Comparison of ENCODE assay signal across 26 cellular contexts in genomic region chr7:50835156-50835555, GRCh38. TPM values are rescaled to one million over a fixed set of nuclear protein-coding genes. Genes with fewer than 3 reads are reported as not detected.
DNase-seq lines count a peak whose midpoint lies in the region; ATAC-seq, FAIRE-seq and TF ChIP-seq lines count a peak whose summit lies in the region.
"Had no signal": no experiment of that assay in that cellular context is flagged by ENCODE, and none has a peak within 500 bp of the region (broad histone marks: within the 10 kb centered on the region; RNA-seq: fewer than 3 reads in every experiment).

No MANE protein-coding gene starts in this region.

- no peak overlapping the region for H3K4me2 ChIP-seq in astrocyte (ENCODE audit: low read length)

- no peaks in the 10 kb centered on the region for H4K20me1 ChIP-seq in astrocyte (ENCODE audit: insufficient read depth, low read length)

- no peaks in the 10 kb centered on the region for H3K36me3 Mint-ChIP-seq in astrocyte (ENCODE audit: low read depth, unreplicated experiment)
- H3K36me3 Mint-ChIP-seq in Caco-2 (ENCODE audit: insufficient read depth, unreplicated experiment) = no peaks in the 10 kb centered on the region
- H3K36me3 Mint-ChIP-seq: CD8-positive, alpha-beta T cell had no signal

- BruUV-seq in Caco-2 (replicated peaks; lab: Mats Ljungman, UMichigan) = no TSS peak

- intact Hi-C loops in Caco-2 (cut with micrococcal nuclease; ENCODE audit: unreplicated experiment) = no loop called here

- H3K4me1 Mint-ChIP-seq in astrocyte (ENCODE audit: low read depth, unreplicated experiment) = peaks cover 15% of the 10 kb centered on the region
- peaks cover 9% of the 10 kb centered on the region for H3K4me1 Mint-ChIP-seq in Caco-2 (ENCODE audit: low read depth, unreplicated experiment)

- H3K4me3 Mint-ChIP-seq in astrocyte (ENCODE audit: unreplicated experiment) = no peak overlapping the region
- no peak overlapping the region for H3K4me3 Mint-ChIP-seq in Caco-2 (ENCODE audit: unreplicated experiment)
- H3K4me3 Mint-ChIP-seq: CD8-positive, alpha-beta T cell; H9; HFFc6 had no signal

- no peak for ATAC-seq in GM21390 (IDR thresholded peaks at IDR 0.05; ENCODE audit: unreplicated experiment)
- no peak for ATAC-seq in GM19328 (IDR thresholded peaks at IDR 0.05; ENCODE audit: unreplicated experiment)
- ATAC-seq: CD8-positive, alpha-beta T cell; Right ventricle myocardium inferior had no signal

- H3K27me3 ChIP-seq in astrocyte (ENCODE audit: insufficient read depth, low read length) (no peaks in the 10 kb centered on the region), Caco-2 (replicated peaks; ENCODE audit: control insufficient read depth, insufficient read depth, low read length) (no peaks in the 10 kb centered on the region)
- H3K27me3 ChIP-seq: Peyer's patch, SJSA1 had no signal

- H3K79me2 ChIP-seq in astrocyte (ENCODE audit: insufficient read depth, low read length) = no peaks in the 10 kb centered on the region

- FAIRE-seq in astrocyte (lab: Jason Lieb, UNC) = no peak
- FAIRE-seq: D721Med, GM12891 had no signal

- POLR2A ChIA-PET in Caco-2 (lab: Charles Lee) = no interaction called here

- no peaks in the 10 kb centered on the region for H3K36me3 ChIP-seq in astrocyte (ENCODE audit: insufficient read depth, low read length)
- no peaks in the 10 kb centered on the region for H3K36me3 ChIP-seq in Caco-2 (ENCODE audit: control insufficient read depth, insufficient read depth, low read length)
- H3K36me3 ChIP-seq: Peyer's patch, SJSA1 had no signal

- H3K4me1 ChIP-seq in astrocyte (ENCODE audit: insufficient read depth, low read length) (peaks cover 48% of the 10 kb centered on the region), Caco-2 (no peaks in the 10 kb centered on the region)
- H3K4me1 ChIP-seq: Peyer's patch had no signal

- DNase-seq in DMS53 (lab: John Stamatoyannopoulos, UW) (peak; percentile 7), DMS53 treated with DMSO at 0.1 percent for 48 hours (lab: John Stamatoyannopoulos, UW; ENCODE audit: unreplicated experiment) (no peak), M059J (ENCODE audit: low read depth) (peak; percentile 97), astrocyte (ENCODE audit: low read depth) (no peak), renal cortical epithelial cell (ENCODE audit: low read depth) (peak; percentile 46), Caco-2 (no peak)
- DNase-seq: AML-193; CD8-positive, alpha-beta T cell; DMS79; H9; HFFc6; KBM-7; NCI-H1092; NCI-H1436; NCI-H1930; NCI-H510A; Peyer's patch had no signal

- no peak for TF ChIP-seq CTCF in astrocyte (IDR thresholded peaks at IDR 0.05; ENCODE audit: insufficient read depth, low read depth, low read length)
- no peak for TF ChIP-seq CTCF in Caco-2 (IDR thresholded peaks at IDR 0.05; ENCODE audit: insufficient read depth in 1 of 2, low read depth in 1 of 2, low read length in 1 of 2, severe bottlenecking in 1 of 2, unreplicated experiment in 1 of 2)

- no peak overlapping the region for H3K9ac ChIP-seq in astrocyte (ENCODE audit: low read length)
- H3K9ac ChIP-seq: GM23248 had no signal

- CTCF ChIA-PET in Caco-2 (lab: Charles Lee) = no interaction called here

- H3K27ac ChIP-seq in astrocyte (ENCODE audit: low read depth, low read length) = no peak overlapping the region
- H3K27ac ChIP-seq: 22Rv1, GM23248, HL-60, Peyer's patch, SJSA1 had no signal

- no peak overlapping the region for H2AFZ ChIP-seq in astrocyte (ENCODE audit: low read depth, low read length)
- H2AFZ ChIP-seq: GM23248 had no signal

- no peaks in the 10 kb centered on the region for H3K9me3 ChIP-seq in astrocyte (ENCODE audit: insufficient read depth, low read depth, low read length)
- H3K9me3 ChIP-seq in Caco-2 = no peaks in the 10 kb centered on the region; the same call in 1 of the 2 replicates
- H3K9me3 ChIP-seq: Peyer's patch had no signal

- peaks cover 6% of the 10 kb centered on the region for H3K9me3 Mint-ChIP-seq in astrocyte (ENCODE audit: unreplicated experiment)
- H3K9me3 Mint-ChIP-seq in Caco-2 (ENCODE audit: unreplicated experiment) = no peaks in the 10 kb centered on the region
- H3K9me3 Mint-ChIP-seq: CD8-positive, alpha-beta T cell; HFFc6 had no signal

- H3K27ac Mint-ChIP-seq in astrocyte (ENCODE audit: unreplicated experiment) = peak overlapping the region; percentile 4
- no peak overlapping the region for H3K27ac Mint-ChIP-seq in Caco-2 (ENCODE audit: unreplicated experiment)
- H3K27ac Mint-ChIP-seq: CD8-positive, alpha-beta T cell; H9; HFFc6 had no signal

- H3K27me3 Mint-ChIP-seq in astrocyte (ENCODE audit: low read depth, unreplicated experiment) (peaks cover 35% of the 10 kb centered on the region), Caco-2 (ENCODE audit: insufficient read depth, unreplicated experiment) (peaks cover 11% of the 10 kb centered on the region)

- no peak overlapping the region for H3K4me3 ChIP-seq in astrocyte (ENCODE audit: insufficient read depth, low read depth, low read length)
- no peak overlapping the region for H3K4me3 ChIP-seq in Caco-2 (ENCODE audit: low read depth, low read length)
- H3K4me3 ChIP-seq: GM23248, Peyer's patch, SJSA1 had no signal

RNA-seq across cellular contexts. Expression of gene GRB10, which starts 52.5 kb away (rescaled TPM):
- 0.10 and 0.20 TPM in 2 replicates for total RNA-seq in M059J (2014; rRNA removed; shearing (Covaris generic))
- 81.9 and 83.8 TPM in 2 replicates for total RNA-seq in astrocyte
- total RNA-seq in renal cortical epithelial cell = 48.8 and 73.8 TPM in 2 replicates
- total RNA-seq in Caco-2 (2022) = 79.3 and 87.2 TPM in 2 replicates

Comparison
In these comparisons a context has a peak if more than half of its experiments do, and no peak if none do; other contexts are left out.
1. DNase-seq: peak in DMS53 (single experiment), M059J (single experiment) and renal cortical epithelial cell (single experiment); none in DMS53 treated with DMSO at 0.1 percent for 48 hours (single experiment), astrocyte (single experiment) and Caco-2 (0 of 2).
2. RNA of gene GRB10, which starts 52.5 kb away (total RNA-seq): 81.9 to 83.8 TPM in astrocyte, 79.3 to 87.2 TPM in Caco-2 and 48.8 to 73.8 TPM in renal cortical epithelial cell; 0.10 to 0.20 TPM in M059J; every median in the first group is over 10 times any median in the second.